34 cellular contexts compared by ENCODE assay signal in genomic region chr2:34126279-34126678, GRCh38.
"Had no signal": no experiment of that assay in that cellular context is flagged by ENCODE, and none has a peak within 500 bp of the region (broad histone marks: within the 10 kb centered on the region; RNA-seq: fewer than 3 reads in every experiment).

No MANE protein-coding gene starts in this region.

- H3K36me3 ChIP-seq: MG63 had no signal

- H3K27me3 ChIP-seq: MG63 had no signal

- DNase-seq: Karpas-422, Kasumi-1, MG63, MM.1S, MV-4-11, NCI-H1048, NCI-H1092, NCI-H1092 treated with DMSO at 0.1 percent for 48 hours, NCI-H1105, NCI-H1105 treated with DMSO at 0.1 percent for 48 hours, NCI-H1417, NCI-H1417 treated with DMSO at 0.1 percent for 48 hours, NCI-H1436, NCI-H1436 treated with DMSO at 0.1 percent for 48 hours, NCI-H146, NCI-H1694, NCI-H1694 treated with DMSO at 0.1 percent for 48 hours, NCI-H187, NCI-H187 treated with DMSO at 0.1 percent for 48 hours, NCI-H1930, NCI-H2029, NCI-H2081, NCI-H2081 treated with DMSO at 0.1 percent for 48 hours, NCI-H2107, NCI-H2171, NCI-H2171 treated with DMSO at 0.1 percent for 48 hours, NCI-H2227 treated with DMSO at 0.1 percent for 48 hours, NCI-H226, NCI-H446, NCI-H446 treated with DMSO at 0.1 percent for 48 hours, NCI-H510A, NCI-H510A treated with DMSO at 0.1 percent for 48 hours, NCI-H524, NCI-H524 treated with DMSO at 0.1 percent for 48 hours had no signal

- H3K4me3 ChIP-seq: MG63 had no signal

- H3K9me3 ChIP-seq: MG63 had no signal
